1 cellular context compared by ENCODE assay signal in genomic region chr14:60151715-60152114, GRCh38.
TF ChIP-seq lines count a peak whose summit lies in the region.

No MANE protein-coding gene starts in this region.

TF ChIP-seq in SK-N-SH, 30 proteins besides CTCF, POLR2A, EP300 and RAD21 (continued from another document):
- TF ChIP-seq REST (IDR thresholded peaks at IDR 0.05; ENCODE audit: low read depth, low read length) (no peak), RFX5 (IDR thresholded peaks at IDR 0.05; ENCODE audit: low read length) (no peak), GATA2 (CRISPR knock-in tag; IDR thresholded peaks at IDR 0.05) (peak; percentile 67), GABPA (IDR thresholded peaks at IDR 0.05; ENCODE audit: low read depth) (peak; percentile 44; the same call in 1 of the 2 replicates), USF1 (IDR thresholded peaks at IDR 0.05; ENCODE audit: borderline replicate concordance, low read depth) (peak; percentile 79; the same call in 1 of the 2 replicates), RCOR1 (IDR thresholded peaks at IDR 0.05; ENCODE audit: low read length) (peak; percentile 83), PBX3 (IDR thresholded peaks at IDR 0.05) (peak; percentile 79; the same call in 1 of the 2 replicates), MXI1 (IDR thresholded peaks at IDR 0.05; ENCODE audit: low read depth, low read length) (peak; percentile 98), MEF2A (IDR thresholded peaks at IDR 0.05; ENCODE audit: borderline replicate concordance, low read depth) (peak; percentile 39; the same call in 1 of the 2 replicates), TAF1 (IDR thresholded peaks at IDR 0.05; ENCODE audit: borderline replicate concordance, low read depth, low read length) (no peak), FOXM1 (IDR thresholded peaks at IDR 0.05; ENCODE audit: low read depth) (no peak), USF2 (IDR thresholded peaks at IDR 0.05; ENCODE audit: borderline replicate concordance, low read depth, low read length) (peak; percentile 54), EZH2phosphoT487 (IDR thresholded peaks at IDR 0.05; ENCODE audit: borderline replicate concordance, low read depth) (no peak), NRF1 (IDR thresholded peaks at IDR 0.05; ENCODE audit: low read depth, low read length) (no peak), FOXJ3 (CRISPR knock-in tag; IDR thresholded peaks at IDR 0.05) (peak; percentile 88), SIN3A (IDR thresholded peaks at IDR 0.05; ENCODE audit: borderline replicate concordance, low read depth, low read length) (peak; percentile 88; the same call in 1 of the 2 replicates), NFIC (IDR thresholded peaks at IDR 0.05; ENCODE audit: borderline replicate concordance) (peak; percentile 53; the same call in 1 of the 2 replicates), YY1 (IDR thresholded peaks at IDR 0.05; ENCODE audit: low read depth) (no peak), ELF1 (IDR thresholded peaks at IDR 0.05) (peak; percentile 59), FOSL2 (IDR thresholded peaks at IDR 0.05; ENCODE audit: borderline replicate concordance, low read depth) (peak; percentile 61; the same call in 1 of the 2 replicates), MAX (IDR thresholded peaks at IDR 0.05; ENCODE audit: low read depth) (peak; percentile 95)
